In genomic region chr22:23752090-23752691, GRCh38 we compare ENCODE assay signal across 8 cellular contexts. TPM values are rescaled to one million over a fixed set of nuclear protein-coding genes. Genes with fewer than 3 reads are reported as not detected.
DNase-seq lines count a peak whose midpoint lies in the region; ATAC-seq and TF ChIP-seq lines count a peak whose summit lies in the region.

No MANE protein-coding gene starts in this region.

- H3K27ac ChIP-seq in substantia nigra (ENCODE audit: low read depth, low read length, poor library complexity, severe bottlenecking): no peak overlapping the region

- peak overlapping the region; percentile 26 for H3K27ac Mint-ChIP-seq in activated CD4-positive, alpha-beta memory T cell treated with anti-CD3 and anti-CD28 coated beads, Interleukin-2, amount 10 ng/mL, durations not matched to agents 7 days and 5 days
- H3K27ac Mint-ChIP-seq in natural killer cell: peak overlapping the region; percentile 23 to 91

- DNase-seq in H7 (peak; percentile 57), natural killer cell (no peak), substantia nigra (lab: John Stamatoyannopoulos, UW) (no peak), NK-92 (lab: John Stamatoyannopoulos, UW; ENCODE audit: unreplicated experiment) (no peak)
- DNase-seq in activated CD4-positive, alpha-beta memory T cell treated with anti-CD3 and anti-CD28 coated beads, Interleukin-2, amount 10 ng/mL, durations not matched to agents 7 days and 5 days: no peak

- peaks cover 16% of the 10 kb centered on the region for H3K4me1 Mint-ChIP-seq in activated CD4-positive, alpha-beta memory T cell treated with anti-CD3 and anti-CD28 coated beads, Interleukin-2, amount 10 ng/mL, durations not matched to agents 7 days and 5 days
- peaks cover 14 to 19% of the 10 kb centered on the region in 2 donors for H3K4me1 Mint-ChIP-seq in natural killer cell

- peak overlapping the region; percentile 87; the same call in 1 of the 2 replicates for H3K4me3 ChIP-seq in GM08714 (ENCODE audit: low read length)
- peak overlapping the region; percentile 95; the same call in 1 of the 2 replicates for H3K4me3 ChIP-seq in H7 (ENCODE audit: insufficient read depth, low read depth, low read length)

- ATAC-seq in natural killer cell (no peak), HG02970 (IDR thresholded peaks at IDR 0.05; ENCODE audit: low FRiP score, unreplicated experiment) (no peak), HG02678 (IDR thresholded peaks at IDR 0.05; ENCODE audit: unreplicated experiment) (no peak)

- POLR2A ChIA-PET in activated CD4-positive, alpha-beta memory T cell treated with anti-CD3 and anti-CD28 coated beads, Interleukin-2, amount 10 ng/mL, durations not matched to agents 7 days and 5 days (lab: Charles Lee): interaction anchor here (0.6 to 3.2 kb wide), 4 partner anchors 15 to 454 kb away, joined by 3 to 18 read pairs (median 6); partner anchors contain the start of gene CHCHD10

- intact Hi-C loops in natural killer cell (cut with micrococcal nuclease): no loop called here

- H3K36me3 Mint-ChIP-seq in activated CD4-positive, alpha-beta memory T cell treated with anti-CD3 and anti-CD28 coated beads, Interleukin-2, amount 10 ng/mL, durations not matched to agents 7 days and 5 days (ENCODE audit: low read depth): no peaks in the 10 kb centered on the region
- H3K36me3 Mint-ChIP-seq in natural killer cell: no peaks in the 10 kb centered on the region

- CTCF ChIA-PET in activated CD4-positive, alpha-beta memory T cell treated with anti-CD3 and anti-CD28 coated beads, Interleukin-2, amount 10 ng/mL, durations not matched to agents 7 days and 5 days (lab: Charles Lee): interaction anchor here (0.8 kb wide), 1 partner anchor 105 kb away, joined by 6 read pairs; the partner anchor contains the start of gene SLC2A11

- no peak for TF ChIP-seq CTCF in natural killer cell (IDR thresholded peaks at IDR 0.05)

- H3K4me3 Mint-ChIP-seq in activated CD4-positive, alpha-beta memory T cell treated with anti-CD3 and anti-CD28 coated beads, Interleukin-2, amount 10 ng/mL, durations not matched to agents 7 days and 5 days: peak overlapping the region; percentile 66
- peak overlapping the region; percentile 78 for H3K4me3 Mint-ChIP-seq in natural killer cell

- no peaks in the 10 kb centered on the region for H3K27me3 ChIP-seq in H7 (ENCODE audit: control insufficient read depth, insufficient read depth, low read length)

- peaks cover 2% of the 10 kb centered on the region for H3K27me3 Mint-ChIP-seq in activated CD4-positive, alpha-beta memory T cell treated with anti-CD3 and anti-CD28 coated beads, Interleukin-2, amount 10 ng/mL, durations not matched to agents 7 days and 5 days
- H3K27me3 Mint-ChIP-seq in natural killer cell (ENCODE audit: low read depth in 2 of 2): no peaks in the 10 kb centered on the region

- H3K9me3 Mint-ChIP-seq in activated CD4-positive, alpha-beta memory T cell treated with anti-CD3 and anti-CD28 coated beads, Interleukin-2, amount 10 ng/mL, durations not matched to agents 7 days and 5 days: no peaks in the 10 kb centered on the region
- no peaks in the 10 kb centered on the region for H3K9me3 Mint-ChIP-seq in natural killer cell

- no peaks in the 10 kb centered on the region for H3K36me3 ChIP-seq in H7 (replicated peaks; ENCODE audit: control insufficient read depth, insufficient read depth, low read length)

RNA-seq across cellular contexts. Expression of gene ZNF70, which starts 1.3 kb away (rescaled TPM):
- total RNA-seq in H7 (2014; rRNA removed; shearing (Covaris generic)): 1.7 and 2.3 TPM in 2 replicates
- 1 to 10 TPM; 1.6 to 1.8 TPM for total RNA-seq in activated CD4-positive, alpha-beta memory T cell treated with anti-CD3 and anti-CD28 coated beads, Interleukin-2, amount 10 ng/mL, durations not matched to agents 7 days and 5 days
- 1 to 10 TPM; 7.4 to 9.1 (median 7.7) TPM for total RNA-seq in natural killer cell

RNA-seq across cellular contexts. Expression of gene VPREB3, which starts 2.0 kb away (rescaled TPM):
- not detected in 2 replicates for total RNA-seq in H7 (2014; rRNA removed; shearing (Covaris generic))
- total RNA-seq in activated CD4-positive, alpha-beta memory T cell treated with anti-CD3 and anti-CD28 coated beads, Interleukin-2, amount 10 ng/mL, durations not matched to agents 7 days and 5 days: not detected
- total RNA-seq in natural killer cell: not detected

RNA-seq across cellular contexts. Expression of gene C22orf15, which starts 10.6 kb away (rescaled TPM):
- 1.8 and 3.7 TPM in 2 replicates for total RNA-seq in H7 (2014; rRNA removed; shearing (Covaris generic))
- total RNA-seq in activated CD4-positive, alpha-beta memory T cell treated with anti-CD3 and anti-CD28 coated beads, Interleukin-2, amount 10 ng/mL, durations not matched to agents 7 days and 5 days: 1 to 10 TPM in 1 of 2 experiments, under 1 TPM in 1; 0.60 to 1.1 TPM
- total RNA-seq in natural killer cell: not detected

RNA-seq across cellular contexts. Expression of gene CHCHD10, which starts 15.6 kb away (rescaled TPM):
- 55.6 and 60.9 TPM in 2 replicates for total RNA-seq in H7 (2014; rRNA removed; shearing (Covaris generic))
- 10 to 100 TPM; 62.4 to 63.2 TPM for total RNA-seq in activated CD4-positive, alpha-beta memory T cell treated with anti-CD3 and anti-CD28 coated beads, Interleukin-2, amount 10 ng/mL, durations not matched to agents 7 days and 5 days
- total RNA-seq in natural killer cell: 10 to 100 TPM in 2 of 3 donors, 1 to 10 TPM in 1; 9.3 to 22.5 (median 13.8) TPM

RNA-seq across cellular contexts. Expression of gene MMP11, which starts 20.5 kb away (rescaled TPM):
- 7.8 and 12.8 TPM in 2 replicates for total RNA-seq in H7 (2014; rRNA removed; shearing (Covaris generic))
- under 1 TPM; 0.20 to 0.28 TPM for total RNA-seq in activated CD4-positive, alpha-beta memory T cell treated with anti-CD3 and anti-CD28 coated beads, Interleukin-2, amount 10 ng/mL, durations not matched to agents 7 days and 5 days
- total RNA-seq in natural killer cell: 1 to 10 TPM in 1 of 3 donors, under 1 TPM in 2; 0.71 to 1.7 (median 0.91) TPM
